ENCODE assay signal across 33 cellular contexts in the genomic region with DNA sequence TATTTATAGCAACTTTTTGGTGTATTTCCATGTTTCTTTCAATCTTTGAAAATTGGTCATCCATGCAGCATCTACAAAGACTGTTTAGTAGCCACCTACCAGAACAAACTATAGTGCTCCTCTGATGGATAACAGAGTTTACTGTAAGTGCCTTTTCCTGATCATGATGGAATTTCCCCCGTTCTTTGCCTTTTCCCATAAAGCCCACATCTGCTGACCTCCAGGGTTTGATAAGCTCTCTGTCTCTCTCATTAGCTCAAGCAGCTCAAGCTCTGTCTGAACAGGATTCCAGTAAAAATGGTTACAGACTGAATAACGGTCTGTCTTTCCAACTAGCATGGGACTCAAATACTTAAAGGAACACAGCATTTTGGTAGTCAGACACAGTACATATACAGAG.
"Had no signal": no experiment of that assay in that cellular context is flagged by ENCODE, and none has a peak within 500 bp of the region (broad histone marks: within the 10 kb centered on the region; RNA-seq: fewer than 3 reads in every experiment).

No MANE protein-coding gene starts in this region.

- H3K36me3 ChIP-seq: adrenal gland, ascending aorta, brain microvascular endothelial cell, breast epithelium, cardiac muscle cell had no signal

- DNase-seq: activated effector memory CD4-positive, alpha-beta T cell treated with anti-CD3 and anti-CD28 coated beads, Interleukin-2, amount 50 U/mL, for 16 hours; activated effector memory CD4-positive, alpha-beta T cell treated with Interleukin-2 at 50 U/mL for 16 hours; activated gamma-delta T cell; activated gamma-delta T cell treated with Interleukin-2 at 50 U/mL for 16 hours; activated naive CD4-positive, alpha-beta T cell; activated naive CD4-positive, alpha-beta T cell treated with anti-CD3 and anti-CD28 coated beads for 36 hours; activated naive CD4-positive, alpha-beta T cell treated with anti-CD3 and anti-CD28 coated beads, Interleukin-2, amount 10 ng/mL, durations not matched to agents 7 days and 5 days; activated naive CD4-positive, alpha-beta T cell treated with anti-CD3 and anti-CD28 coated beads, Interleukin-2, amount 50 U/mL, for 16 hours; activated naive CD4-positive, alpha-beta T cell treated with Interleukin-2 at 50 U/mL for 16 hours; activated naive CD8-positive, alpha-beta T cell treated with anti-CD3 and anti-CD28 coated beads for 36 hours; activated naive CD8-positive, alpha-beta T cell treated with anti-CD3 and anti-CD28 coated beads, Interleukin-2, amount 10 ng/mL, durations not matched to agents 7 days and 5 days; activated naive CD8-positive, alpha-beta T cell treated with anti-CD3 and anti-CD28 coated beads, Interleukin-2, amount 50 U/mL, for 24 hours; activated T-cell treated with anti-CD3 and anti-CD28 coated beads for 4 hours; activated T-cell treated with anti-CD3 and anti-CD28 coated beads, Interleukin-2, amount 50 U/mL, for 1 hour; activated T-cell treated with anti-CD3 and anti-CD28 coated beads, Interleukin-2, amount 50 U/mL, for 24 hours; activated T-cell treated with anti-CD3 and anti-CD28 coated beads, Interleukin-2, amount 50 U/mL, for 4 hours; activated T-cell treated with anti-CD3 and anti-CD28 coated beads, Interleukin-2, amount 50 U/mL, for 48 hours; activated T-cell treated with anti-CD3 and anti-CD28 coated beads, Interleukin-2, amount 50 U/mL, for 72 hours; adrenal gland; amniotic stem cell; amygdala; anterior cingulate cortex; aorta; body of pancreas; brain microvascular endothelial cell; caudate nucleus; central memory CD4-positive, alpha-beta T cell; cerebellar nuclear complex had no signal

- H3K4me3 ChIP-seq: adrenal gland, ascending aorta, body of pancreas, breast epithelium, cardiac muscle cell had no signal

- H3K27me3 ChIP-seq: adrenal gland, ascending aorta, body of pancreas, brain microvascular endothelial cell, breast epithelium, cardiac muscle cell had no signal

- H3K9me3 ChIP-seq: adrenal gland, ascending aorta, body of pancreas, breast epithelium had no signal

- H3K4me1 ChIP-seq: adrenal gland, body of pancreas, breast epithelium had no signal

- H3K27ac ChIP-seq: adrenal gland, ascending aorta, body of pancreas, brain microvascular endothelial cell, breast epithelium, cardiac muscle cell had no signal

- ATAC-seq: activated naive CD4-positive, alpha-beta T cell treated with anti-CD3 and anti-CD28 coated beads, Interleukin-2, amount 50 U/mL, for 72 hours; activated naive CD8-positive, alpha-beta T cell treated with anti-CD3 and anti-CD28 coated beads, Interleukin-2, amount 50 U/mL, for 24 hours; activated T-cell treated with anti-CD3 and anti-CD28 coated beads, Interleukin-2, amount 50 U/mL, for 4 hours; activated T-cell treated with anti-CD3 and anti-CD28 coated beads, Interleukin-2, amount 50 U/mL, for 72 hours; activated T-helper 17 cell treated with anti-CD3 and anti-CD28 coated beads, Interleukin-2, amount 50 U/mL, for 72 hours; body of pancreas had no signal
